In the genomic region with DNA sequence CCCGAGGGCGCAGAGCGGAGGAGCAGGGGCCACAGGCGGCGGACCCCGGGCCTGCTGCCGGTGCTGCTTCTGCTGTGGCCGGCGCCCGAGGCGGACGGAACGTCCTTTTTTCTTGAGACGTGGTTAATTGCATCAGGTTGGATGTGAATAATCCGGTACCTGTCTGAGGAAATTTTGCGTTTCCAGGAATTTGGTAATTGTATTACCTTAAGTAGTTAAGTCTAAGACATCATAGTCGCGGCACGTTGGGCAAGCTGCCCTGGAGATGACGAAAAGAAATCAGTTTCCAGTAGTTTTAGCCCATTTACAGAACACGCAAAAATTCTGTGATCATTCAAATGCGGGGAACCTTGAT, we compare ENCODE assay signal across 8 cellular contexts. TPM values are rescaled to one million over a fixed set of nuclear protein-coding genes. Genes with fewer than 3 reads are reported as not detected.
A peak's percentile ranks its signal among the peaks of the same experiment; 100 is the strongest.
DNase-seq lines count a peak whose midpoint lies in the region; ATAC-seq and TF ChIP-seq lines count a peak whose summit lies in the region.

No MANE protein-coding gene starts in this region.

- peaks cover 4% of the 10 kb centered on the region for H3K36me3 Mint-ChIP-seq in activated naive CD4-positive, alpha-beta T cell treated with anti-CD3 and anti-CD28 coated beads, Interleukin-2, amount 50 U/mL, for 24 hours
- H3K36me3 Mint-ChIP-seq in brain: peaks cover 8% of the 10 kb centered on the region

- peak overlapping the region; percentile 95 for H3K4me3 ChIP-seq in lung
- peak overlapping the region; percentile 90 for H3K4me3 ChIP-seq in urinary bladder (ENCODE audit: low read depth, low read length)

- no peak for TF ChIP-seq CTCF in brain (conservative IDR thresholded peaks at IDR 0.05)
- no peak for TF ChIP-seq CTCF in lung (IDR thresholded peaks at IDR 0.05; ENCODE audit: control extremely low read depth, extremely low read depth)

- H3K4me3 Mint-ChIP-seq in activated naive CD4-positive, alpha-beta T cell treated with anti-CD3 and anti-CD28 coated beads, Interleukin-2, amount 50 U/mL, for 24 hours: peak overlapping the region; percentile 90
- peak overlapping the region; percentile 89 to 93 (median 92) for H3K4me3 Mint-ChIP-seq in brain

- WGBS in lung, 2 donors: 0 to 1% methylated on average over 22 of the region's 22 CpGs
- WGBS in urinary bladder: under 1% methylated on average over 22 of the region's 22 CpGs

- H3K4me1 Mint-ChIP-seq in activated naive CD4-positive, alpha-beta T cell treated with anti-CD3 and anti-CD28 coated beads, Interleukin-2, amount 50 U/mL, for 24 hours: peaks cover 43% of the 10 kb centered on the region
- H3K4me1 Mint-ChIP-seq in brain: peaks cover 48% of the 10 kb centered on the region

- H3K27ac ChIP-seq in lung (ENCODE audit: low read depth in 1 of 2, low read length in 1 of 2) (peak overlapping the region; percentile 82 to 97), urinary bladder (ENCODE audit: low read depth) (peak overlapping the region; percentile 82)

- H3K27me3 Mint-ChIP-seq in activated naive CD4-positive, alpha-beta T cell treated with anti-CD3 and anti-CD28 coated beads, Interleukin-2, amount 50 U/mL, for 24 hours: no peaks in the 10 kb centered on the region
- H3K27me3 Mint-ChIP-seq in brain: peaks cover 4% of the 10 kb centered on the region

- H3K36me3 ChIP-seq in lung (ENCODE audit: control insufficient read depth in 2 of 2, insufficient read depth in 2 of 2, low read length in 2 of 2) (no peaks in the 10 kb centered on the region), urinary bladder (ENCODE audit: insufficient read depth) (no peaks in the 10 kb centered on the region)

- H3K27me3 ChIP-seq in lung (ENCODE audit: control insufficient read depth, insufficient read depth): no peaks in the 10 kb centered on the region

- ATAC-seq in lung (ENCODE audit: insufficient read depth, low FRiP score) (no peak), HG02798 (IDR thresholded peaks at IDR 0.05; ENCODE audit: poor library complexity, unreplicated experiment) (no peak), HG02623 (IDR thresholded peaks at IDR 0.05; ENCODE audit: unreplicated experiment) (no peak), GM21529 (IDR thresholded peaks at IDR 0.05; ENCODE audit: unreplicated experiment) (no peak)

- no peak for DNase-seq in activated naive CD4-positive, alpha-beta T cell treated with anti-CD3 and anti-CD28 coated beads, Interleukin-2, amount 50 U/mL, for 16 hours
- no peak for DNase-seq in lung (ENCODE audit: low spot score)

- no peaks in the 10 kb centered on the region for H3K9me3 Mint-ChIP-seq in activated naive CD4-positive, alpha-beta T cell treated with anti-CD3 and anti-CD28 coated beads, Interleukin-2, amount 50 U/mL, for 24 hours
- H3K9me3 Mint-ChIP-seq in brain: no peaks in the 10 kb centered on the region

- H3K4me1 ChIP-seq in lung (ENCODE audit: control insufficient read depth in 2 of 2, insufficient read depth in 2 of 2, low read length in 2 of 2): peaks cover 4 to 14% of the 10 kb centered on the region in 2 donors
- no peaks in the 10 kb centered on the region for H3K4me1 ChIP-seq in urinary bladder (ENCODE audit: insufficient read depth)

- H3K27ac Mint-ChIP-seq in activated naive CD4-positive, alpha-beta T cell treated with anti-CD3 and anti-CD28 coated beads, Interleukin-2, amount 50 U/mL, for 24 hours: peak overlapping the region; percentile 88
- H3K27ac Mint-ChIP-seq in brain: peak overlapping the region; percentile 91 to 96 (median 95)

- peaks cover 0 to 2% of the 10 kb centered on the region in 2 donors for H3K9me3 ChIP-seq in lung (ENCODE audit: control insufficient read depth in 2 of 2, insufficient read depth in 1 of 2, low read length in 1 of 2)

RNA-seq across cellular contexts. Expression of a gene that starts 0.8 kb away (rescaled TPM):
- polyA plus RNA-seq in brain (ENCODE audit: insufficient read depth, low read depth, low replicate concordance) (38.0 TPM), lung (10 to 100 TPM; 10.4 to 14.3 TPM), urinary bladder (29.8 TPM)
- total RNA-seq in lung (10 to 100 TPM; 61.3 to 83.9 TPM), urinary bladder (50.3 TPM)

RNA-seq across cellular contexts. Expression of a gene that starts 26.5 kb away (rescaled TPM):
- polyA plus RNA-seq in brain (ENCODE audit: insufficient read depth, low read depth, low replicate concordance) (45.0 TPM), lung (10 to 100 TPM; 50.7 to 58.7 TPM), urinary bladder (101 TPM)
- total RNA-seq in lung (10 to 100 TPM in 1 of 2 donors, 1 to 10 TPM in 1; 9.8 to 92.0 TPM), urinary bladder (3.4 TPM)
